ENCODE assay signal across 23 cellular contexts in the genomic region with DNA sequence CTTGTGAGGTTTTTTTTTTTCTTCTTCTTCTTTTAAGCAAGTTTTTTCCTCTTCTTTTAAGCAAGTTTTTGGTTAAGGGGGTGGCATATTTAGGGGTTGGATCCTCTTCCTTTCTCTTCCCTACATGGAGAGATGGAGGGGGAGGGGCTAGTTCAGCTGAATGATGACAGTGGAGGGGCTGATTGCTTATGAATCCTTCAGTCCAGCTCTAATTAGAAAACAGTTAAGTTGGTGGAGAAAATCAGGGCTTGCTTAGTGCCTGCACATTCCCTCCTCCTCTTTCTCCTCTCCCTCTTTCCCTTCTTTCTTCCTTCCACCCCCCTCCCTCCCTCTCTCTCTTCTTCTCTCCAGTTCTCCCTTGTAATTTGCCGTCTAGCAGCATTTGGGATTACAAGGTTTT. TPM values are rescaled to one million over a fixed set of nuclear protein-coding genes. Genes with fewer than 3 reads are reported as not detected.
DNase-seq lines count a peak whose midpoint lies in the region; ATAC-seq, FAIRE-seq and TF ChIP-seq lines count a peak whose summit lies in the region.
"Had no signal": no experiment of that assay in that cellular context is flagged by ENCODE, and none has a peak within 500 bp of the region (broad histone marks: within the 10 kb centered on the region; RNA-seq: fewer than 3 reads in every experiment).

No MANE protein-coding gene starts in this region.

- H3K27ac ChIP-seq in right atrium auricular region = peak overlapping the region; percentile 94 to 97
- H3K27ac ChIP-seq in esophagus muscularis mucosa (replicated peaks in 1 of 4) = peak overlapping the region; percentile 60 to 98 (median 80)
- H3K27ac ChIP-seq in muscle layer of colon (ENCODE audit: low read depth, low read length) = peak overlapping the region; percentile 35
- H3K27ac ChIP-seq: A549; BLaER1 treated with 17β-estradiol and CSF1 and Interleukin-3, amounts not matched to agents 10 nM and 100 nM; SJCRH30 had no signal

- H3K4me1 ChIP-seq in right atrium auricular region = peaks cover 0 to 21% of the 10 kb centered on the region in 2 donors
- peaks cover 12 to 81% (median 68%) of the 10 kb centered on the region in 4 donors for H3K4me1 ChIP-seq in esophagus muscularis mucosa
- H3K4me1 ChIP-seq in muscle layer of colon (ENCODE audit: insufficient read depth, low read length) = peaks cover 49% of the 10 kb centered on the region
- H3K4me1 ChIP-seq: BLaER1 treated with 17β-estradiol and CSF1 and Interleukin-3, amounts not matched to agents 10 nM and 100 nM; SJCRH30 had no signal

- H3K27ac Mint-ChIP-seq in type B pancreatic cell = peak overlapping the region; percentile 39
- H3K27ac Mint-ChIP-seq in immature natural killer cell = no peak overlapping the region
- H3K27ac Mint-ChIP-seq: H9 had no signal

- no peak for FAIRE-seq in H54 (lab: Jason Lieb, UNC)
- FAIRE-seq: A549, D721Med had no signal

- TF ChIP-seq CTCF in right atrium auricular region (IDR thresholded peaks at IDR 0.05) (no peak), esophagus muscularis mucosa (IDR thresholded peaks at IDR 0.05) (no peak), type B pancreatic cell (conservative IDR thresholded peaks at IDR 0.05) (no peak)

- intact Hi-C loops in left cardiac atrium (cut with DNase I) = loop anchor here in 1 of 2 donors (5.0 to 10.0 kb wide), 2 partner anchors 150 to 213 kb away; no protein-coding TSS in a partner anchor
- intact Hi-C loops in esophagus muscularis mucosa (cut with DNase I) = loop anchor here (10.0 kb wide), 2 partner anchors 210 to 460 kb away; no protein-coding TSS in a partner anchor

- H3K9me3 ChIP-seq in right atrium auricular region (no peaks in the 10 kb centered on the region), esophagus muscularis mucosa (no peaks in the 10 kb centered on the region), muscle layer of colon (ENCODE audit: low read length) (no peaks in the 10 kb centered on the region)
- H3K9me3 ChIP-seq: A549, MG63, SJCRH30 had no signal

- H3K27me3 ChIP-seq in right atrium auricular region (no peaks in the 10 kb centered on the region), esophagus muscularis mucosa (peaks cover 0 to 46% (median 0%) of the 10 kb centered on the region in 4 donors), muscle layer of colon (ENCODE audit: control insufficient read depth in 1 of 2, insufficient read depth in 2 of 2, low read length in 2 of 2) (peaks cover 0 to 8% of the 10 kb centered on the region in 2 donors)
- H3K27me3 ChIP-seq: MG63, SJCRH30 had no signal

- no peak for TF ChIP-seq EP300 in esophagus muscularis mucosa (IDR thresholded peaks at IDR 0.05)

- H3K27me3 Mint-ChIP-seq in type B pancreatic cell (peaks cover 96% of the 10 kb centered on the region), immature natural killer cell (ENCODE audit: low read depth in 3 of 3) (peaks cover 43 to 60% (median 45%) of the 10 kb centered on the region in 3 donors)

- H3K36me3 Mint-ChIP-seq in type B pancreatic cell (peaks cover 4% of the 10 kb centered on the region), immature natural killer cell (peaks cover 0 to 4% (median 0%) of the 10 kb centered on the region in 3 donors)

- H3K4me1 Mint-ChIP-seq in type B pancreatic cell (ENCODE audit: unreplicated experiment) (peaks cover 24% of the 10 kb centered on the region), immature natural killer cell (peaks cover 4 to 10% of the 10 kb centered on the region in 2 donors)

- 30% methylated on average over 1 of the region's 1 CpG for WGBS in esophagus muscularis mucosa

- H3K9ac ChIP-seq in muscle layer of colon (ENCODE audit: low read length) = peak overlapping the region; percentile 36
- H3K9ac ChIP-seq: BLaER1 treated with 17β-estradiol and CSF1 and Interleukin-3, amounts not matched to agents 10 nM and 100 nM had no signal

- DNase-seq in right atrium auricular region (ENCODE audit: low spot score) (no peak), left cardiac atrium (no peak), esophagus muscularis mucosa (ENCODE audit: extremely low spot score) (no peak), type B pancreatic cell (ENCODE audit: extremely low spot score, unreplicated experiment) (no peak), SHP77 (lab: John Stamatoyannopoulos, UW) (no peak), H54 (ENCODE audit: insufficient read length, low spot score) (no peak), immature natural killer cell (no peak)
- DNase-seq: DMS79 treated with DMSO at 0.1 percent for 48 hours, H9, Kasumi-1, MG63, NCI-H1048, NCI-H1436, NCI-H1930, NCI-H345, NCI-H524 treated with DMSO at 0.1 percent for 48 hours, PC-3, RPMI8226, SJCRH30 had no signal

- H3K4me3 ChIP-seq in right atrium auricular region (peak overlapping the region in 1 of 2 donors; percentile 9), esophagus muscularis mucosa (peak overlapping the region in 2 of 4 donors; percentile 87 to 90), muscle layer of colon (ENCODE audit: low read depth in 1 of 2, low read length in 2 of 2) (peak overlapping the region in 1 of 2 donors; percentile 33)
- H3K4me3 ChIP-seq: A549; BLaER1 treated with 17β-estradiol and CSF1 and Interleukin-3, amounts not matched to agents 10 nM and 100 nM; MG63; SJCRH30 had no signal

- H3K9me3 Mint-ChIP-seq in type B pancreatic cell = no peaks in the 10 kb centered on the region
- H3K9me3 Mint-ChIP-seq in immature natural killer cell = peaks cover 0 to 53% (median 11%) of the 10 kb centered on the region in 6 donors

- TF ChIP-seq POLR2A in esophagus muscularis mucosa (IDR thresholded peaks at IDR 0.05; ENCODE audit: low read depth) (no peak), H54 (IDR thresholded peaks at IDR 0.05; ENCODE audit: low read depth, low read length) (no peak)

- H3K4me3 Mint-ChIP-seq in type B pancreatic cell (peak overlapping the region; percentile 46), immature natural killer cell (no peak overlapping the region)
- H3K4me3 Mint-ChIP-seq: H9 had no signal

- no peak for ATAC-seq in left cardiac atrium
- ATAC-seq: A549, PC-3 had no signal

- H3K36me3 ChIP-seq in right atrium auricular region (no peaks in the 10 kb centered on the region), esophagus muscularis mucosa (peaks cover 0 to 11% (median 0%) of the 10 kb centered on the region in 4 donors), muscle layer of colon (ENCODE audit: insufficient read depth, low read length) (peaks cover 9% of the 10 kb centered on the region)
- H3K36me3 ChIP-seq: BLaER1 treated with 17β-estradiol and CSF1 and Interleukin-3, amounts not matched to agents 10 nM and 100 nM; MG63; SJCRH30 had no signal

RNA-seq across cellular contexts. Expression of gene HAND2, which starts 4.4 kb away (rescaled TPM):
- 100 to 1,000 TPM in 1 of 2 donors, 10 to 100 TPM in 1; 86.3 to 108 TPM for total RNA-seq in right atrium auricular region
- total RNA-seq in left cardiac atrium = 10 to 100 TPM; 63.2 to 75.1 TPM
- total RNA-seq in esophagus muscularis mucosa = 100 to 1,000 TPM in 3 of 4 donors, 10 to 100 TPM in 1; 77.7 to 165 (median 138) TPM
- total RNA-seq in type B pancreatic cell (ENCODE audit: low replicate concordance) = 8.3 and 40.3 TPM in 2 replicates
- not detected for polyA plus RNA-seq in immature natural killer cell
- total RNA-seq: H9, PC-3 had no signal

Comparison
In these comparisons a context has a peak if more than half of its experiments do, and no peak if none do; other contexts are left out.
1. H3K27ac ChIP-seq: peak in every context shown above with its lines; median percentile 96 in right atrium auricular region; 80 in esophagus muscularis mucosa; 35 in muscle layer of colon.